ENCODE assay signal across 10 cellular contexts in genomic region chr10:74898201-74898976, GRCh38.
A peak's percentile ranks its signal among the peaks of the same experiment; 100 is the strongest.
DNase-seq lines count a peak whose midpoint lies in the region; ATAC-seq and TF ChIP-seq lines count a peak whose summit lies in the region.
"Had no signal": no experiment of that assay in that cellular context is flagged by ENCODE, and none has a peak within 500 bp of the region (broad histone marks: within the 10 kb centered on the region; RNA-seq: fewer than 3 reads in every experiment).

No MANE protein-coding gene starts in this region.

- peak; percentile 44 for ATAC-seq in GM21717 (IDR thresholded peaks at IDR 0.05; ENCODE audit: unreplicated experiment)
- ATAC-seq: left ventricle myocardium superior had no signal

- no peak overlapping the region for H3K4me3 ChIP-seq in lower leg skin (ENCODE audit: low read depth, poor library complexity, severe bottlenecking)
- H3K4me3 ChIP-seq: HAP-1 had no signal

- 85 to 92% methylated on average over 4 of the region's 4 CpGs for WGBS in lower leg skin, 2 donors

- TF ChIP-seq POLR2A in lower leg skin (IDR thresholded peaks at IDR 0.05): no peak

- DNase-seq in GM13976 (ENCODE audit: low spot score): peak; percentile 35
- peak; percentile 31 for DNase-seq in iris pigment epithelial cell (ENCODE audit: low read depth)
- DNase-seq in lower leg skin (ENCODE audit: low spot score in 2 of 2): no peak
- DNase-seq in dedifferentiated amniotic fluid mesenchymal stem cell (ENCODE audit: extremely low spot score): no peak
- DNase-seq in SIG-M5 (lab: John Stamatoyannopoulos, UW): no peak
- no peak for DNase-seq in NOMO-1 treated with dmso at 0.1 percent for 144 hours (lab: John Stamatoyannopoulos, UW; ENCODE audit: unreplicated experiment)
- DNase-seq: left ventricle myocardium superior had no signal

- no peaks in the 10 kb centered on the region for H3K36me3 ChIP-seq in KOPT-K1 (ENCODE audit: insufficient read depth, low read length)
- H3K36me3 ChIP-seq: HAP-1 had no signal

- intact Hi-C loops in lower leg skin (cut with DNase I; ENCODE audit: low total_unique reads): no loop called here

- TF ChIP-seq CTCF in GM13976 (IDR thresholded peaks at IDR 0.05; ENCODE audit: borderline replicate concordance, control extremely low read depth, extremely low read depth, insufficient read depth, missing control alignments): no peak
- TF ChIP-seq CTCF in lower leg skin (IDR thresholded peaks at IDR 0.05): no peak

- no peaks in the 10 kb centered on the region for H3K9me3 ChIP-seq in KOPT-K1 (ENCODE audit: insufficient read depth, low read length, poor library complexity, severe bottlenecking)
- H3K9me3 ChIP-seq: HAP-1 had no signal

- peak overlapping the region; percentile 31 for H3K27ac ChIP-seq in KOPT-K1 (ENCODE audit: low read depth, low read length, poor library complexity, severe bottlenecking)

- in situ Hi-C loops in GM13976 (cut with MboI; ENCODE audit: low sequenced_read_pairs, unreplicated experiment): no loop called here

Comparison
In these comparisons a context has a peak if more than half of its experiments do, and no peak if none do; other contexts are left out.
1. DNase-seq: peak in GM13976 (single experiment) and iris pigment epithelial cell (single experiment); none in lower leg skin (0 of 2), dedifferentiated amniotic fluid mesenchymal stem cell (single experiment), SIG-M5 (single experiment) and NOMO-1 treated with dmso at 0.1 percent for 144 hours (single experiment).